Comparison of ENCODE assay signal across 8 cellular contexts in the genomic region with DNA sequence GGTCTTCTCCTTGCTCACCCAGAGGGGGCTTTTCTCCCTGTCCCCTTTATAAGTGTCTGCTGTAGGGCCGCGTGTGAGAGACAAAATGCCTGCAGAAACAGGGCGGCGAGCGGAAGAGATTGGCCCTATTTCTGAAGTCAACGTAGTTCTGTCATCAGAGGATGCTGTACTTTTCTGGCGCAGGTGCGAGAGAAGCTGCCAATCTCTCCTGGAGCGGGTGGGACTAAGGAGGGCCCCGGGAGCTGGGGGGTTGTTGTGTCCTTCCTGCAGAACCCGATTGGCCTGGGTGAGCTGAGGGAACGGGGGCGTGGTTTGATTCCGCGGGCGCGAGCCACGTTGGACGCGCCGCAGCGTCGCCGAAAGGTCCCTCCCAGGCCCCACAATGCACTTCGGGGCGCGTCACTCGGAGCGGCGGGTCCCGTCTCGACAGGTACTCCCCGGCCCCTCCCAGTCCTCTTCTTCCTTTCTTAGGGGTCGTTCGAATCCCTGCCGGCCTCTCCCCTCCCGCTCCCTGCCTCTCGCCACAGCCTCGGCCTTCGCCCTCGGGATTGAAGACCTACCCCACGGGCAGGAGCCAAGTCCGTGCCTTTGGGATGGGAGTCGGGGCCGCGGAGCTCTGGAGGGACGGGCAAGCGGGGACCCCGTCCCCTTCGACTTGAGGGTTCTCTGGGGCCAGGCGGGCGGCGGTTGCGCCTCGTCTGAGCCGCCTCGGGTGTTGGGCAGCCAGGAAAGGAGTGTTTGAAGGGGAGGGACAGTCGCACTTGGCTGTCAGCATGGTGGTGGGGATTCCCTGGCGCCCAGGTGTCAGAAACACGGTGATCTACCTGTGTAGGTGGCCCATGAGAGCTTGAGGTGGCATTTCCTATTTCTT. TPM values are rescaled to one million over a fixed set of nuclear protein-coding genes. Genes with fewer than 3 reads are reported as not detected.
DNase-seq lines count a peak whose midpoint lies in the region; ATAC-seq and TF ChIP-seq lines count a peak whose summit lies in the region.

A gene with protein sequence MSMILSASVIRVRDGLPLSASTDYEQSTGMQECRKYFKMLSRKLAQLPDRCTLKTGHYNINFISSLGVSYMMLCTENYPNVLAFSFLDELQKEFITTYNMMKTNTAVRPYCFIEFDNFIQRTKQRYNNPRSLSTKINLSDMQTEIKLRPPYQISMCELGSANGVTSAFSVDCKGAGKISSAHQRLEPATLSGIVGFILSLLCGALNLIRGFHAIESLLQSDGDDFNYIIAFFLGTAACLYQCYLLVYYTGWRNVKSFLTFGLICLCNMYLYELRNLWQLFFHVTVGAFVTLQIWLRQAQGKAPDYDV (plus strand): TSS at position 387 of the 871 bp plus-strand sequence. CDS start 7,275 bp downstream, outside the sequence.

- H3K4me3 ChIP-seq in BE2C (ENCODE audit: low read depth, low read length) (peak within 1 kb of the TSS; percentile 94), coronary artery (peak within 1 kb of the TSS; percentile 80)

- H3K27me3 ChIP-seq in BE2C: no peaks in the 10 kb centered on the region

- H3K27ac ChIP-seq in coronary artery: peak within 1 kb of the TSS; percentile 78 to 91

- peaks cover 2% of the 10 kb centered on the region; the same call in 1 of the 2 replicates for H3K4me1 ChIP-seq in BE2C

- H3K36me3 ChIP-seq in BE2C: no peaks in the 10 kb centered on the region

- peak; percentile 99 for ATAC-seq in HG03460 (IDR thresholded peaks at IDR 0.05; ENCODE audit: unreplicated experiment)

- DNase-seq in BE2C (peak; percentile 95), GM19240 (ENCODE audit: insufficient read length, low spot score) (peak; percentile 85), NCI-H526 (lab: John Stamatoyannopoulos, UW) (peak; percentile 97 to 99), coronary artery (ENCODE audit: low spot score) (peak; percentile 93), left kidney (ENCODE audit: low read depth, low spot score) (peak; percentile 98)
- peak; percentile 97 for DNase-seq in activated CD4-positive, alpha-beta T cell treated with anti-CD3 and anti-CD28 coated beads for 48 hours
- peak; percentile 94 to 96 for DNase-seq in stimulated activated CD4-positive, alpha-beta T cell treated with anti-CD3 and anti-CD28 coated beads, Interleukin-2, amount 100 ng/mL, for 24 hours

- H3K9me3 ChIP-seq in BE2C: no peaks in the 10 kb centered on the region

- no peak for TF ChIP-seq CTCF in BE2C (IDR thresholded peaks at IDR 0.05; ENCODE audit: low read depth, low read length)
- TF ChIP-seq CTCF in coronary artery (IDR thresholded peaks at IDR 0.05): no peak

RNA-seq across cellular contexts. Expression of the gene that starts here (rescaled TPM):
- polyA plus RNA-seq in BE2C (2012; ENCODE audit: insufficient read depth, insufficient read length, low read depth): 22.8 TPM

Comparison
In these comparisons a context has a peak if more than half of its experiments do, and no peak if none do; other contexts are left out.
1. Peak in every context shown above with its lines: DNase-seq, ATAC-seq, H3K4me3 ChIP-seq and H3K27ac ChIP-seq.